1 cellular context compared by ENCODE assay signal in genomic region chr1:37723072-37723389, GRCh38.
A peak's percentile ranks its signal among the peaks of the same experiment; 100 is the strongest.
TF ChIP-seq lines count a peak whose summit lies in the region.

No MANE protein-coding gene starts in this region.

TF ChIP-seq in HepG2, 621 proteins besides CTCF, POLR2A, EP300 and RAD21:
- TF ChIP-seq TMF1 (CRISPR knock-in tag; IDR thresholded peaks at IDR 0.05; ENCODE audit: low read depth) (no peak), HOXA3 (CRISPR knock-in tag; IDR thresholded peaks at IDR 0.05) (no peak), ZNF784 (CRISPR knock-in tag; IDR thresholded peaks at IDR 0.05; ENCODE audit: borderline replicate concordance) (no peak), CCAR2 (optimal IDR thresholded peaks at IDR 0.05; ENCODE audit: low read depth, low read length) (no peak), BRD4 (CRISPR knock-in tag; IDR thresholded peaks at IDR 0.05) (no peak)
- TF ChIP-seq, protein P1, sequence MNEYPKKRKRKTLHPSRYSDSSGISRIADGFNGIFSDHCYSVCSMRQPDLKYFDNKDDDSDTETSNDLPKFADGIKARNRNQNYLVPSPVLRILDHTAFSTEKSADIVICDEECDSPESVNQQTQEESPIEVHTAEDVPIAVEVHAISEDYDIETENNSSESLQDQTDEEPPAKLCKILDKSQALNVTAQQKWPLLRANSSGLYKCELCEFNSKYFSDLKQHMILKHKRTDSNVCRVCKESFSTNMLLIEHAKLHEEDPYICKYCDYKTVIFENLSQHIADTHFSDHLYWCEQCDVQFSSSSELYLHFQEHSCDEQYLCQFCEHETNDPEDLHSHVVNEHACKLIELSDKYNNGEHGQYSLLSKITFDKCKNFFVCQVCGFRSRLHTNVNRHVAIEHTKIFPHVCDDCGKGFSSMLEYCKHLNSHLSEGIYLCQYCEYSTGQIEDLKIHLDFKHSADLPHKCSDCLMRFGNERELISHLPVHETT (CRISPR knock-in tag; conservative IDR thresholded peaks at IDR 0.05): no peak
- TF ChIP-seq, protein P2, sequence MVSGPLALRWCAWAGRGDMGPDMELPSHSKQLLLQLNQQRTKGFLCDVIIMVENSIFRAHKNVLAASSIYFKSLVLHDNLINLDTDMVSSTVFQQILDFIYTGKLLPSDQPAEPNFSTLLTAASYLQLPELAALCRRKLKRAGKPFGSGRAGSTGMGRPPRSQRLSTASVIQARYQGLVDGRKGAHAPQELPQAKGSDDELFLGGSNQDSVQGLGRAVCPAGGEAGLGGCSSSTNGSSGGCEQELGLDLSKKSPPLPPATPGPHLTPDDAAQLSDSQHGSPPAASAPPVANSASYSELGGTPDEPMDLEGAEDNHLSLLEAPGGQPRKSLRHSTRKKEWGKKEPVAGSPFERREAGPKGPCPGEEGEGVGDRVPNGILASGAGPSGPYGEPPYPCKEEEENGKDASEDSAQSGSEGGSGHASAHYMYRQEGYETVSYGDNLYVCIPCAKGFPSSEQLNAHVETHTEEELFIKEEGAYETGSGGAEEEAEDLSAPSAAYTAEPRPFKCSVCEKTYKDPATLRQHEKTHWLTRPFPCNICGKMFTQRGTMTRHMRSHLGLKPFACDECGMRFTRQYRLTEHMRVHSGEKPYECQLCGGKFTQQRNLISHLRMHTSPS (CRISPR knock-in tag; IDR thresholded peaks at IDR 0.05; ENCODE audit: low read depth): peak; percentile 65; the same call in 1 of the 2 replicates
